25 cellular contexts compared by ENCODE assay signal in genomic region chr3:119148493-119149180, GRCh38. TPM values are rescaled to one million over a fixed set of nuclear protein-coding genes. Genes with fewer than 3 reads are reported as not detected.
A peak's percentile ranks its signal among the peaks of the same experiment; 100 is the strongest.
DNase-seq lines count a peak whose midpoint lies in the region; ATAC-seq and TF ChIP-seq lines count a peak whose summit lies in the region.
"Had no signal": no experiment of that assay in that cellular context is flagged by ENCODE, and none has a peak within 500 bp of the region (broad histone marks: within the 10 kb centered on the region; RNA-seq: fewer than 3 reads in every experiment).

No MANE protein-coding gene starts in this region.

- intact Hi-C loops in PC-3 (cut with micrococcal nuclease) = loop anchor here (2.0 to 5.0 kb wide), 2 partner anchors 28 to 534 kb away; no protein-coding TSS in a partner anchor
- intact Hi-C loops in head of caudate nucleus (cut with DNase I) = loop anchor here (5.0 kb wide), 1 partner anchor 94 kb away; the partner anchor contains the start of gene B4GALT4
- intact Hi-C loops in vagina (cut with DNase I) = no loop called here
- intact Hi-C loops in tibial artery (cut with DNase I; ENCODE audit: low total_unique reads) = no loop called here

- CTCF ChIA-PET in PC-3 (lab: Charles Lee) = interaction anchor here (0.5 to 1.8 kb wide), 2 partner anchors 49 to 92 kb away, joined by 3 to 15 read pairs; partner anchors contain the start of gene B4GALT4

- H2AFZ ChIP-seq in PC-3 (ENCODE audit: low read length) = no peak overlapping the region

- POLR2A ChIA-PET in PC-3 (lab: Charles Lee; ENCODE audit: unreplicated experiment) = interaction anchor here (1.2 kb wide), 1 partner anchor 92 kb away, joined by 11 read pairs; the partner anchor contains the start of gene B4GALT4

- H4K20me1 ChIP-seq in PC-3 (ENCODE audit: low read length) = no peaks in the 10 kb centered on the region

- H3F3A ChIP-seq in PC-3 (ENCODE audit: low read length, unreplicated experiment) = no peaks in the 10 kb centered on the region

- H3K4me1 ChIP-seq in PC-3 (ENCODE audit: insufficient read depth, low read length) = peaks cover 25% of the 10 kb centered on the region
- H3K4me1 ChIP-seq in vagina = no peaks in the 10 kb centered on the region
- H3K4me1 ChIP-seq in tibial artery = no peaks in the 10 kb centered on the region

- peak overlapping the region; percentile 12 for H3K9ac ChIP-seq in PC-3 (ENCODE audit: low read length)
- H3K9ac ChIP-seq: KMS-11 had no signal

- no peaks in the 10 kb centered on the region for H3K9me2 ChIP-seq in PC-3 (replicated peaks; ENCODE audit: low read length)

- no TSS peak for BruUV-seq in PC-3 (replicated peaks; lab: Mats Ljungman, UMichigan)

- H3K79me2 ChIP-seq in PC-3 (ENCODE audit: low read length) = no peaks in the 10 kb centered on the region

- DNase-seq in EL = peak; percentile 59
- DNase-seq in PC-3 = peak; percentile 87
- peak; percentile 39 for DNase-seq in choroid plexus epithelial cell (ENCODE audit: low read depth)
- peak; percentile 61 for DNase-seq in kidney tubule cell (ENCODE audit: low spot score)
- DNase-seq in head of caudate nucleus = no peak
- no peak for DNase-seq in vagina (ENCODE audit: extremely low spot score in 2 of 2)
- no peak for DNase-seq in HPDE6-E6E7 (ENCODE audit: extremely low spot score)
- DNase-seq in tibial artery = no peak
- DNase-seq: activated CD4-positive, alpha-beta T cell treated with anti-CD3 and anti-CD28 coated beads for 4 hours; activated CD8-positive, alpha-beta memory T cell treated with anti-CD3 and anti-CD28 coated beads, Interleukin-2, amount 50 U/mL, for 4 hours; activated gamma-delta T cell treated with Interleukin-2 at 50 U/mL for 16 hours; aorta; COR-L47; hippocampal formation; retina; stimulated activated naive CD8-positive, alpha-beta T cell treated with anti-CD3 and anti-CD28 coated beads, Interleukin-15, amount 100 ng/mL, for 72 hours had no signal

- TF ChIP-seq CTCF in PC-3 (conservative IDR thresholded peaks at IDR 0.05; ENCODE audit: low read depth, low read length) = no peak
- no peak for TF ChIP-seq CTCF in choroid plexus epithelial cell (conservative IDR thresholded peaks at IDR 0.05; ENCODE audit: low read depth, low read length)
- TF ChIP-seq CTCF in vagina (IDR thresholded peaks at IDR 0.05) = no peak
- TF ChIP-seq CTCF in tibial artery (IDR thresholded peaks at IDR 0.05) = no peak

- H3K4me3 ChIP-seq in PC-3 (ENCODE audit: low read length) = no peak overlapping the region
- H3K4me3 ChIP-seq in choroid plexus epithelial cell (ENCODE audit: low read depth, low read length) = no peak overlapping the region
- no peak overlapping the region for H3K4me3 ChIP-seq in vagina
- no peak overlapping the region for H3K4me3 ChIP-seq in tibial artery
- H3K4me3 ChIP-seq: coronary artery had no signal

- H3K27me3 ChIP-seq in PC-3 (ENCODE audit: low read length) (no peaks in the 10 kb centered on the region), vagina (no peaks in the 10 kb centered on the region), tibial artery (no peaks in the 10 kb centered on the region)

- no peak for TF ChIP-seq POLR2A in vagina (IDR thresholded peaks at IDR 0.05)

- H3K36me3 ChIP-seq in PC-3 (ENCODE audit: low read depth, low read length) (no peaks in the 10 kb centered on the region), vagina (no peaks in the 10 kb centered on the region), tibial artery (no peaks in the 10 kb centered on the region)

- H3K27ac ChIP-seq in PC-3 (ENCODE audit: low read length) = peak overlapping the region; percentile 65
- H3K27ac ChIP-seq in vagina = no peak overlapping the region
- no peak overlapping the region for H3K27ac ChIP-seq in tibial artery
- H3K27ac ChIP-seq: coronary artery, KMS-11 had no signal

- peak; percentile 88 for ATAC-seq in PC-3

- H3K9me3 ChIP-seq in PC-3 (ENCODE audit: low read length) (no peaks in the 10 kb centered on the region), vagina (no peaks in the 10 kb centered on the region), tibial artery (peaks cover 0 to 5% (median 4%) of the 10 kb centered on the region in 3 donors)

- peak overlapping the region; percentile 4 for H3K4me2 ChIP-seq in PC-3 (ENCODE audit: low read length)
- H3K4me2 ChIP-seq: KMS-11 had no signal

RNA-seq across cellular contexts. Expression of gene TEX55, which starts 2.7 kb away (rescaled TPM):
- 0.33 TPM in 1 of 2 replicates, not detected in the other for total RNA-seq in PC-3 (2014; rRNA removed)
- total RNA-seq in vagina = not detected
- total RNA-seq: aorta, endothelial cell of umbilical vein, H1, kidney epithelial cell, mesothelial cell of epicardium, neural crest cell, RPMI7951, urinary bladder had no signal

RNA-seq across cellular contexts. Expression of gene UPK1B, which starts 24.8 kb away (rescaled TPM):
- total RNA-seq in PC-3 (2014; rRNA removed) (0.04 TPM in 1 of 2 replicates, not detected in the other), vagina (not detected)
- total RNA-seq: aorta, endothelial cell of umbilical vein, neural crest cell, RPMI7951 had no signal

Comparison
In these comparisons a context has a peak if more than half of its experiments do, and no peak if none do; other contexts are left out.
1. DNase-seq: peak in EL (single experiment), PC-3 (single experiment), choroid plexus epithelial cell (single experiment) and kidney tubule cell (single experiment); none in head of caudate nucleus (0 of 42), vagina (0 of 2), HPDE6-E6E7 (single experiment) and tibial artery (0 of 2).
2. intact Hi-C loops: an anchor here in PC-3 (2.0 to 5.0 kb wide) and head of caudate nucleus (5.0 kb wide); none called in vagina and tibial artery.